12 cellular contexts compared by ENCODE assay signal in the genomic region with DNA sequence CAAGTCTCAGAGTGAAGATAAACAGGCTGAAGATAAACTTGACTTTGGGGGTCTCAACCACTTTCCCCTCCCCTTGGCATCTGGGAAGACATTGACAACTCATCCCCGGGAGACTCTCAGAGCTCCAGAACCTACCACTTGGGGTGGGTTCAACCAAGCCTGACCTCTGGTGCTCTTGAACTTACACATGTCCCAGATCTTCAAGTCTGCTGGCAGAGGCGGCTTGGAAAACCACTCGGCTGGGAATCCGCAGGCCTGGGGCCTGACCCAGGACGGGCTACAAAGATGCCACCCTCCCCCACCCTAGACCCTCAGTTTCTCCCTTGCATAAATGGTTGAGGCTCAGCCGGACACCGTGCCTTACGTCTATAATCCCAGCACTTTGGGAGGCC. TPM values are rescaled to one million over a fixed set of nuclear protein-coding genes. Genes with fewer than 3 reads are reported as not detected.
A peak's percentile ranks its signal among the peaks of the same experiment; 100 is the strongest.
DNase-seq lines count a peak whose midpoint lies in the region; ATAC-seq and TF ChIP-seq lines count a peak whose summit lies in the region.
"Had no signal": no experiment of that assay in that cellular context is flagged by ENCODE, and none has a peak within 500 bp of the region (broad histone marks: within the 10 kb centered on the region; RNA-seq: fewer than 3 reads in every experiment).

No MANE protein-coding gene starts in this region.

- POLR2A ChIA-PET in AG04450 (lab: Yijun Ruan, JAX): interaction anchor here (0.6 to 1.2 kb wide), 4 partner anchors 9 to 31 kb away, joined by 3 to 4 read pairs (median 4); a partner anchor contains a TSS

- no peaks in the 10 kb centered on the region for H3K4me1 ChIP-seq in foreskin keratinocyte

- peak overlapping the region; percentile 57 for H3K4me3 Mint-ChIP-seq in nephron progenitor cell
- H3K4me3 Mint-ChIP-seq: stimulated activated effector memory CD8-positive, alpha-beta T cell treated with anti-CD3 and anti-CD28 coated beads, Interleukin-12 subunit alpha, Interleukin-12 subunit beta, amount 100 ng/mL, for 72 hours had no signal

- no peaks in the 10 kb centered on the region for H3K36me3 Mint-ChIP-seq in nephron progenitor cell (ENCODE audit: low read depth)
- H3K36me3 Mint-ChIP-seq: stimulated activated effector memory CD8-positive, alpha-beta T cell treated with anti-CD3 and anti-CD28 coated beads, Interleukin-12 subunit alpha, Interleukin-12 subunit beta, amount 100 ng/mL, for 72 hours had no signal

- ATAC-seq in foreskin keratinocyte (peak; percentile 4), HG03097 (IDR thresholded peaks at IDR 0.05; ENCODE audit: low FRiP score, unreplicated experiment) (no peak), HG02571 (IDR thresholded peaks at IDR 0.05; ENCODE audit: unreplicated experiment) (no peak)

- DNase-seq in AG04450 (ENCODE audit: low read depth, low spot score) (no peak), foreskin keratinocyte (no peak), nephron progenitor cell (no peak), activated gamma-delta T cell treated with Interleukin-2 at 50 U/mL for 16 hours (no peak), hypothalamus (lab: John Stamatoyannopoulos, UW) (no peak)
- DNase-seq: NCI-H1092 had no signal

- peak overlapping the region; percentile 71 for H3K4me3 ChIP-seq in AG04450 (ENCODE audit: low read depth, low read length)
- H3K4me3 ChIP-seq in WI38 (ENCODE audit: low read depth, low read length): peak overlapping the region; percentile 75
- H3K4me3 ChIP-seq: BLaER1 treated with 17β-estradiol and CSF1 and Interleukin-3, amounts not matched to agents 10 nM and 100 nM had no signal

- no peak for TF ChIP-seq CTCF in AG04450 (IDR thresholded peaks at IDR 0.05; ENCODE audit: low read depth, low read length)
- TF ChIP-seq CTCF in WI38 (IDR thresholded peaks at IDR 0.05; ENCODE audit: low read depth, low read length): no peak
- no peak for TF ChIP-seq CTCF in foreskin keratinocyte (conservative IDR thresholded peaks at IDR 0.05)
- no peak for TF ChIP-seq CTCF in nephron progenitor cell (IDR thresholded peaks at IDR 0.05)

- CTCF ChIA-PET in AG04450 (lab: Charles Lee): interaction anchor here (0.5 to 2.3 kb wide), 4 partner anchors 15 to 692 kb away, joined by 3 to 12 read pairs (median 4); a partner anchor contains a TSS

- no peaks in the 10 kb centered on the region; the same call in 1 of the 2 replicates for H3K9me3 ChIP-seq in AG04450 (ENCODE audit: control insufficient read depth, insufficient read depth, low read length)
- H3K9me3 ChIP-seq: BLaER1 treated with 17β-estradiol and CSF1 and Interleukin-3, amounts not matched to agents 10 nM and 100 nM had no signal

- peaks cover 2% of the 10 kb centered on the region for H3K27me3 ChIP-seq in AG04450 (ENCODE audit: control insufficient read depth, insufficient read depth, low read length)
- no peaks in the 10 kb centered on the region for H3K27me3 ChIP-seq in foreskin keratinocyte

- no peak overlapping the region for H3K27ac Mint-ChIP-seq in nephron progenitor cell
- H3K27ac Mint-ChIP-seq: stimulated activated effector memory CD8-positive, alpha-beta T cell treated with anti-CD3 and anti-CD28 coated beads, Interleukin-12 subunit alpha, Interleukin-12 subunit beta, amount 100 ng/mL, for 72 hours had no signal

- H3K27me3 Mint-ChIP-seq in nephron progenitor cell (ENCODE audit: low read depth, poor library complexity): peaks cover 66% of the 10 kb centered on the region

- no peaks in the 10 kb centered on the region for H3K9me3 Mint-ChIP-seq in nephron progenitor cell
- H3K9me3 Mint-ChIP-seq: stimulated activated effector memory CD8-positive, alpha-beta T cell treated with anti-CD3 and anti-CD28 coated beads, Interleukin-12 subunit alpha, Interleukin-12 subunit beta, amount 100 ng/mL, for 72 hours had no signal

- no peak overlapping the region for H3K27ac ChIP-seq in AG04450 (ENCODE audit: low read depth, low read length)
- H3K27ac ChIP-seq in foreskin keratinocyte: peak overlapping the region; percentile 87
- H3K27ac ChIP-seq: BLaER1 treated with 17β-estradiol and CSF1 and Interleukin-3, amounts not matched to agents 10 nM and 100 nM had no signal

- H3K4me1 Mint-ChIP-seq in nephron progenitor cell: peaks cover 10% of the 10 kb centered on the region
- H3K4me1 Mint-ChIP-seq: stimulated activated effector memory CD8-positive, alpha-beta T cell treated with anti-CD3 and anti-CD28 coated beads, Interleukin-12 subunit alpha, Interleukin-12 subunit beta, amount 100 ng/mL, for 72 hours had no signal

RNA-seq across cellular contexts. Expression of a gene that starts 0.5 kb away (rescaled TPM):
- polyA plus RNA-seq in AG04450 (2011; rRNA removed) (4.1 and 4.7 TPM in 2 replicates), foreskin keratinocyte (4.6 and 5.7 TPM in 2 replicates)
- 5.8 TPM in 2 replicates for polyA minus RNA-seq in AG04450 (2011; rRNA and poly(A)+ RNA removed)
- 8.2 and 10.6 TPM in 2 replicates for total RNA-seq in foreskin keratinocyte

RNA-seq across cellular contexts. Expression of a gene that starts 14.6 kb away (rescaled TPM):
- polyA plus RNA-seq in AG04450 (2011; rRNA removed) (not detected in 2 replicates), foreskin keratinocyte (0.02 and 0.03 TPM in 2 replicates)
- not detected in 2 replicates for polyA minus RNA-seq in AG04450 (2011; rRNA and poly(A)+ RNA removed)
- 0.03 TPM in 1 of 2 replicates, not detected in the other for total RNA-seq in foreskin keratinocyte

RNA-seq across cellular contexts. Expression of a gene that starts 14.9 kb away (rescaled TPM):
- polyA plus RNA-seq in AG04450 (2011; rRNA removed) (5.6 and 6.2 TPM in 2 replicates), foreskin keratinocyte (15.6 and 18.3 TPM in 2 replicates)
- polyA minus RNA-seq in AG04450 (2011; rRNA and poly(A)+ RNA removed): 9.0 and 9.8 TPM in 2 replicates
- total RNA-seq in foreskin keratinocyte: 12.7 and 13.5 TPM in 2 replicates

RNA-seq across cellular contexts. Expression of a gene that starts 25.8 kb away (rescaled TPM):
- 0.88 TPM in 1 of 2 replicates, not detected in the other for polyA plus RNA-seq in AG04450 (2011; rRNA removed)
- polyA minus RNA-seq in AG04450 (2011; rRNA and poly(A)+ RNA removed): not detected in 2 replicates
- total RNA-seq in foreskin keratinocyte: 2.1 and 2.5 TPM in 2 replicates
- 3.6 and 5.0 TPM in 2 replicates for polyA plus RNA-seq in foreskin keratinocyte
- total RNA-seq: sciatic nerve had no signal

RNA-seq across cellular contexts. Expression of a gene that starts 31.3 kb away (rescaled TPM):
- 12.1 and 17.7 TPM in 2 replicates for polyA plus RNA-seq in AG04450 (2011; rRNA removed)
- 8.7 and 11.0 TPM in 2 replicates for polyA minus RNA-seq in AG04450 (2011; rRNA and poly(A)+ RNA removed)
- total RNA-seq in foreskin keratinocyte: 22.5 and 22.7 TPM in 2 replicates
- polyA plus RNA-seq in foreskin keratinocyte: 30.6 and 32.0 TPM in 2 replicates
